In the genomic region with DNA sequence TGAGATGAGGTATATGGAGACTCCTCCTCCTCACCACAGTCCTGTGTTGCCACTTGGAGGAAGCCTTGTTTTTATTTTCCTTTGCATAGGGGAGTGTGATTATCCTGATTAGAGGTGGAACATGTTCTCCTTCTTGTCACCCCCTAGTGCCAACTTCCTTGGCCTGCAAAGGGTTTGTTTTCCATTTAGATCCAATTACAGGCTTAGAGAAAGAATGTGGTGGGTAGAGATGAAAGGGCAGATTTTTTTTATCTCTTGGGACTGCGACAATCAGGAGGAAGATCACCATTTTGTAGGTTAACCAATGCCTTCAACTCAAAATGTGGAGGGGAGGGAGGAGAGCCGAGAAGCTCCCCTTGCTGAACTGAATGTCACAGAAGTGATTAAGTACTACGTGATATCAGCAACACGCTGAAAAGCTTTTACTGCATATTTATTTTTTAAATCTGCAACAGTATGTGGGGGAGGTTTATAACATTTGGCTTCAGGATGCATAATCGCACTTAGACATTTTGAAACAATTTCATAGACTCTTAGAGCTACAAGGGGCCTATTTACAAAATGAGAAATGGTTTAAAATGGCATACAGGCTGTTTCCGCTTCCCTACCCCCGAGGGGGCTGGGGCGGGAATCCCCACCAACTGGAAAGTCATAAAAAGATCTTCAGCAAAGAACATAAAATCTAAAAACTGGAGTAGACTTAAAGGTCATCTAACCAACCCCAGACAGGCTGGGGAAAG, we compare ENCODE assay signal across 8 cellular contexts. TPM values are rescaled to one million over a fixed set of nuclear protein-coding genes. Genes with fewer than 3 reads are reported as not detected.
DNase-seq lines count a peak whose midpoint lies in the region; ATAC-seq, FAIRE-seq and TF ChIP-seq lines count a peak whose summit lies in the region.

No MANE protein-coding gene starts in this region.

- ATAC-seq in mucosa of descending colon = no peak

- H3K9me3 ChIP-seq in muscle layer of duodenum (ENCODE audit: control insufficient read depth in 1 of 2, low read length in 2 of 2) (no peaks in the 10 kb centered on the region), MM.1S (replicated peaks; ENCODE audit: insufficient read depth, low read length) (no peaks in the 10 kb centered on the region), mucosa of descending colon (no peaks in the 10 kb centered on the region)

- peak overlapping the region; percentile 11 for H3K27ac ChIP-seq in muscle layer of duodenum (ENCODE audit: low read length)
- no peak overlapping the region for H3K27ac ChIP-seq in MM.1S (ENCODE audit: low read length)

- peaks cover 3% of the 10 kb centered on the region for H3K36me3 ChIP-seq in BJ (ENCODE audit: control insufficient read depth, insufficient read depth, low read length)
- H3K36me3 ChIP-seq in muscle layer of duodenum (ENCODE audit: control insufficient read depth in 1 of 2, insufficient read depth in 2 of 2, low read length in 2 of 2) = peaks cover 0 to 6% of the 10 kb centered on the region in 2 donors
- no peaks in the 10 kb centered on the region for H3K36me3 ChIP-seq in MM.1S (replicated peaks; ENCODE audit: insufficient read depth, low read length)
- no peaks in the 10 kb centered on the region for H3K36me3 ChIP-seq in mucosa of descending colon (ENCODE audit: low read depth)

- H3K36me3 Mint-ChIP-seq in activated T-helper 2 cell treated with anti-CD3 and anti-CD28 coated beads, Interferon-gamma antibody, Interleukin-2, Interleukin-4, amounts not matched to agents 10 μg/mL and 5 μg/mL and 100 μg/mL, durations not matched to agents 14 hours and 24 hours and 36 hours (ENCODE audit: low read depth) = no peaks in the 10 kb centered on the region

- H3F3A ChIP-seq in MM.1S (ENCODE audit: insufficient read depth, low read length) = no peaks in the 10 kb centered on the region

- no peaks in the 10 kb centered on the region for H3K27me3 ChIP-seq in BJ (ENCODE audit: control insufficient read depth, insufficient read depth, low read length)
- H3K27me3 ChIP-seq in muscle layer of duodenum (ENCODE audit: low read depth, low read length) = no peaks in the 10 kb centered on the region
- no peaks in the 10 kb centered on the region for H3K27me3 ChIP-seq in MM.1S (replicated peaks; ENCODE audit: insufficient read depth, low read length)

- H3K27me3 Mint-ChIP-seq in activated T-helper 2 cell treated with anti-CD3 and anti-CD28 coated beads, Interferon-gamma antibody, Interleukin-2, Interleukin-4, amounts not matched to agents 10 μg/mL and 5 μg/mL and 100 μg/mL, durations not matched to agents 14 hours and 24 hours and 36 hours (ENCODE audit: low read depth) = peaks cover 6% of the 10 kb centered on the region

- no peak overlapping the region for H3K4me3 Mint-ChIP-seq in activated T-helper 2 cell treated with anti-CD3 and anti-CD28 coated beads, Interferon-gamma antibody, Interleukin-2, Interleukin-4, amounts not matched to agents 10 μg/mL and 5 μg/mL and 100 μg/mL, durations not matched to agents 14 hours and 24 hours and 36 hours (ENCODE audit: low read depth)

- H3K9me3 Mint-ChIP-seq in activated T-helper 2 cell treated with anti-CD3 and anti-CD28 coated beads, Interferon-gamma antibody, Interleukin-2, Interleukin-4, amounts not matched to agents 10 μg/mL and 5 μg/mL and 100 μg/mL, durations not matched to agents 14 hours and 24 hours and 36 hours = no peaks in the 10 kb centered on the region

- TF ChIP-seq CTCF in BJ (IDR thresholded peaks at IDR 0.05; ENCODE audit: insufficient read depth, low read depth, low read length) (no peak), MM.1S (IDR thresholded peaks at IDR 0.05; ENCODE audit: low read length) (no peak), mucosa of descending colon (IDR thresholded peaks at IDR 0.05) (no peak)

- POLR2A ChIA-PET in BJ (lab: Charles Lee) = interaction anchor here (0.6 to 1.1 kb wide), 2 partner anchors 28 to 60 kb away, joined by 3 read pairs; no protein-coding TSS in a partner anchor

- H4K20me1 ChIP-seq in MM.1S (ENCODE audit: insufficient read depth, low read length) = no peaks in the 10 kb centered on the region

- CTCF ChIA-PET in BJ (lab: Yijun Ruan, JAX) = interaction anchor here (0.7 to 7.0 kb wide), 12 partner anchors 9 to 103 kb away, joined by 3 to 44 read pairs (median 4); no protein-coding TSS in a partner anchor

- no peak for DNase-seq in BJ (ENCODE audit: low read depth)
- DNase-seq in GM19239 (ENCODE audit: insufficient read length, low spot score) = no peak
- DNase-seq in activated T-helper 2 cell treated with anti-CD3 and anti-CD28 coated beads, Interferon-gamma antibody, Interleukin-2, Interleukin-4, amounts not matched to agents 10 μg/mL and 5 μg/mL and 100 μg/mL, durations not matched to agents 14 hours and 24 hours and 36 hours (ENCODE audit: low spot score) = no peak
- no peak for DNase-seq in DMS79 treated with DMSO at 0.1 percent for 48 hours (lab: John Stamatoyannopoulos, UW)
- no peak for DNase-seq in MM.1S
- DNase-seq in iPS-NIHi7 (ENCODE audit: extremely low spot score) = no peak
- DNase-seq in mucosa of descending colon = no peak

- no peak overlapping the region for H2AFZ ChIP-seq in MM.1S (ENCODE audit: low read length)

- H3K4me1 ChIP-seq in muscle layer of duodenum (ENCODE audit: control insufficient read depth in 1 of 2, insufficient read depth in 2 of 2, low read length in 2 of 2) (peaks cover 0 to 6% of the 10 kb centered on the region in 2 donors), MM.1S (ENCODE audit: low read length) (no peaks in the 10 kb centered on the region), mucosa of descending colon (ENCODE audit: low read depth) (peaks cover 21% of the 10 kb centered on the region)

- intact Hi-C loops in activated T-helper 2 cell treated with anti-CD3 and anti-CD28 coated beads, Interferon-gamma antibody, Interleukin-2, Interleukin-4, amounts not matched to agents 10 μg/mL and 5 μg/mL and 100 μg/mL, durations not matched to agents 14 hours and 24 hours and 36 hours (cut with micrococcal nuclease) = no loop called here
- intact Hi-C loops in mucosa of descending colon (cut with DNase I, micrococcal nuclease) = loop anchor here in 1 of 2 donors (10.0 kb wide), 1 partner anchor 59 kb away; no protein-coding TSS in a partner anchor

- H3K9me2 ChIP-seq in MM.1S (replicated peaks; ENCODE audit: insufficient read depth, low read length) = no peaks in the 10 kb centered on the region

- peak overlapping the region; percentile 46 for H3K4me3 ChIP-seq in BJ (ENCODE audit: low read depth, low read length)
- H3K4me3 ChIP-seq in muscle layer of duodenum (ENCODE audit: low read depth in 1 of 2, low read length in 2 of 2) = peak overlapping the region; percentile 37 to 54
- no peak overlapping the region for H3K4me3 ChIP-seq in MM.1S (ENCODE audit: low read length)
- H3K4me3 ChIP-seq in mucosa of descending colon = no peak overlapping the region

- H3K27ac Mint-ChIP-seq in activated T-helper 2 cell treated with anti-CD3 and anti-CD28 coated beads, Interferon-gamma antibody, Interleukin-2, Interleukin-4, amounts not matched to agents 10 μg/mL and 5 μg/mL and 100 μg/mL, durations not matched to agents 14 hours and 24 hours and 36 hours = peak overlapping the region; percentile 62

- H3K9ac ChIP-seq in MM.1S (ENCODE audit: low read length) = no peak overlapping the region

- no peak overlapping the region for H3K4me2 ChIP-seq in MM.1S (ENCODE audit: low read depth, low read length)

- H3K4me1 Mint-ChIP-seq in activated T-helper 2 cell treated with anti-CD3 and anti-CD28 coated beads, Interferon-gamma antibody, Interleukin-2, Interleukin-4, amounts not matched to agents 10 μg/mL and 5 μg/mL and 100 μg/mL, durations not matched to agents 14 hours and 24 hours and 36 hours (ENCODE audit: low read depth) = peaks cover 16% of the 10 kb centered on the region

- no peaks in the 10 kb centered on the region for H3K79me2 ChIP-seq in MM.1S (ENCODE audit: low read length)

- peak; percentile 61 for FAIRE-seq in GM19239 (lab: Jason Lieb, UNC)

RNA-seq across cellular contexts. Expression of gene LMCD1, which starts 2.4 kb away (rescaled TPM):
- 157 and 168 TPM in 2 replicates for polyA plus RNA-seq in BJ (2011; rRNA removed)
- polyA minus RNA-seq in BJ (2011; rRNA and poly(A)+ RNA removed) = 62.4 and 83.3 TPM in 2 replicates
- 4.4 and 5.0 TPM in 2 replicates for total RNA-seq in activated T-helper 2 cell treated with anti-CD3 and anti-CD28 coated beads, Interferon-gamma antibody, Interleukin-2, Interleukin-4, amounts not matched to agents 10 μg/mL and 5 μg/mL and 100 μg/mL, durations not matched to agents 14 hours and 24 hours and 36 hours
- total RNA-seq in mucosa of descending colon = 1 to 10 TPM; 5.1 to 9.7 (median 7.2) TPM

Comparison
In these comparisons a context has a peak if more than half of its experiments do, and no peak if none do; other contexts are left out.
1. H3K4me3 ChIP-seq: peak in BJ (single experiment) and muscle layer of duodenum (2 of 2); none in MM.1S (single experiment) and mucosa of descending colon (single experiment).